In genomic region chr14:35394326-35394725, GRCh38 we compare ENCODE assay signal across 20 cellular contexts. TPM values are rescaled to one million over a fixed set of nuclear protein-coding genes. Genes with fewer than 3 reads are reported as not detected.
DNase-seq lines count a peak whose midpoint lies in the region; ATAC-seq and TF ChIP-seq lines count a peak whose summit lies in the region.
"Had no signal": no experiment of that assay in that cellular context is flagged by ENCODE, and none has a peak within 500 bp of the region (broad histone marks: within the 10 kb centered on the region; RNA-seq: fewer than 3 reads in every experiment).

No MANE protein-coding gene starts in this region.

- in situ Hi-C loops in IMR-90 (cut with MboI; ENCODE audit: low sequenced_read_pairs) = no loop called here

- no peak overlapping the region for H2AK5ac ChIP-seq in IMR-90 (ENCODE audit: low read depth, low read length)

- H3K36me3 Mint-ChIP-seq in type B pancreatic cell = peaks cover 3% of the 10 kb centered on the region

- peak overlapping the region; percentile 4; the same call in 1 of the 2 replicates for H3K14ac ChIP-seq in IMR-90 (replicated peaks; ENCODE audit: low read depth, low read length)

- 0 out of 4 replicates have a peak overlapping the region, but pooled peaks of 1 of the 2 experiments have one; percentile 31 for H4K8ac ChIP-seq in IMR-90 (ENCODE audit: low read depth in 2 of 2, low read length in 2 of 2)

- POLR2A ChIA-PET in IMR-90 (lab: Charles Lee; ENCODE audit: unreplicated experiment) = interaction anchor here (1.4 kb wide), 1 partner anchor 8 kb away, joined by 4 read pairs; no protein-coding TSS in a partner anchor

- H3K27me3 Mint-ChIP-seq in type B pancreatic cell = no peaks in the 10 kb centered on the region
- H3K27me3 Mint-ChIP-seq: CD8-positive, alpha-beta memory T cell had no signal

- peak overlapping the region; percentile 61 for H3K18ac ChIP-seq in IMR-90 (ENCODE audit: low read depth, low read length)

- no peaks in the 10 kb centered on the region for H3K79me1 ChIP-seq in IMR-90 (ENCODE audit: low read depth in 1 of 2, low read length in 2 of 2)

- peak overlapping the region; percentile 44 for H2BK20ac ChIP-seq in IMR-90 (ENCODE audit: low read depth, low read length)

- CTCF ChIA-PET in IMR-90 (lab: Yijun Ruan, JAX) = no interaction called here

- peak overlapping the region; percentile 17; the same call in 2 of the 3 replicates for H2BK15ac ChIP-seq in IMR-90 (ENCODE audit: low read depth, low read length)

- H3K27me3 ChIP-seq in left ventricle myocardium inferior (ENCODE audit: low read depth) (no peaks in the 10 kb centered on the region), IMR-90 (ENCODE audit: control insufficient read depth, insufficient read depth, low read length) (no peaks in the 10 kb centered on the region), gastroesophageal sphincter (no peaks in the 10 kb centered on the region)
- H3K27me3 ChIP-seq: BE2C, SJCRH30 had no signal

- H3K4me1 Mint-ChIP-seq in type B pancreatic cell (ENCODE audit: unreplicated experiment) = peaks cover 21% of the 10 kb centered on the region

- no peak overlapping the region for H3K9ac ChIP-seq in IMR-90 (ENCODE audit: low read depth, low read length)

- H2BK120ac ChIP-seq in IMR-90 (ENCODE audit: low read depth, low read length) = peak overlapping the region; percentile 35; the same call in 1 of the 2 replicates

- H3K56ac ChIP-seq in IMR-90 (ENCODE audit: extremely low read depth, insufficient read depth, low read length) = no peak overlapping the region

- H3K4me3 Mint-ChIP-seq in type B pancreatic cell = no peak overlapping the region
- H3K4me3 Mint-ChIP-seq: CD14-positive monocyte; CD8-positive, alpha-beta memory T cell had no signal

- no peaks in the 10 kb centered on the region for H4K20me1 ChIP-seq in IMR-90 (ENCODE audit: insufficient read depth, low read length)

- H3K27ac Mint-ChIP-seq in type B pancreatic cell = peak overlapping the region; percentile 44

- peaks cover 10% of the 10 kb centered on the region; the same call in 1 of the 2 replicates for H3K9me1 ChIP-seq in IMR-90 (ENCODE audit: insufficient read depth, low read length)

- BruUV-seq in IMR-90 (replicated peaks; lab: Mats Ljungman, UMichigan) = no TSS peak

- H3K4me2 ChIP-seq in IMR-90 (ENCODE audit: low read depth, low read length) = no peak overlapping the region

- TF ChIP-seq CTCF in left ventricle myocardium inferior (IDR thresholded peaks at IDR 0.05; ENCODE audit: borderline replicate concordance) (no peak), IMR-90 (conservative IDR thresholded peaks at IDR 0.05; ENCODE audit: low read depth, low read length) (no peak), gastroesophageal sphincter (IDR thresholded peaks at IDR 0.05) (no peak), type B pancreatic cell (conservative IDR thresholded peaks at IDR 0.05) (no peak)

- peak overlapping the region; percentile 60; the same call in 1 of the 2 replicates for H3K4ac ChIP-seq in IMR-90 (ENCODE audit: low read depth, low read length)

- TF ChIP-seq POLR2A in IMR-90 (IDR thresholded peaks at IDR 0.05; ENCODE audit: low read depth, low read length) (no peak), gastroesophageal sphincter (IDR thresholded peaks at IDR 0.05) (no peak)

- H2BK5ac ChIP-seq in IMR-90 (ENCODE audit: low read depth, low read length, poor library complexity, severe bottlenecking) = no peak overlapping the region

- TF ChIP-seq RAD21 in IMR-90 (IDR thresholded peaks at IDR 0.05; ENCODE audit: low read length) = no peak

- ATAC-seq in Right ventricle myocardium inferior (no peak), IMR-90 (ENCODE audit: low read depth) (no peak), gastroesophageal sphincter (no peak)

- no peak for TF ChIP-seq EP300 in gastroesophageal sphincter (IDR thresholded peaks at IDR 0.05)

- WGBS in IMR-90 (ENCODE audit: extremely low coverage in 2 of 2, insufficient read length in 1 of 2), 2 experiments = 100% methylated on average over 2 of the region's 7 CpGs; no CpG with 5 or more reads in 1 of the 2 experiments
- WGBS in gastroesophageal sphincter (ENCODE audit: low coverage in 1 of 2), 2 donors = 74 to 100% methylated on average over 1 to 5 of the region's 7 CpGs

- no peak overlapping the region for H2AK9ac ChIP-seq in IMR-90 (replicated peaks; ENCODE audit: low read depth, low read length, poor library complexity)

- H3K23ac ChIP-seq in IMR-90 (ENCODE audit: low read depth, low read length) = no peak overlapping the region

- H3K36me3 ChIP-seq in left ventricle myocardium inferior = no peaks in the 10 kb centered on the region
- H3K36me3 ChIP-seq in IMR-90 (ENCODE audit: control insufficient read depth, insufficient read depth, low read length) = no peaks in the 10 kb centered on the region
- peaks cover 0 to 16% of the 10 kb centered on the region in 2 donors for H3K36me3 ChIP-seq in gastroesophageal sphincter
- H3K36me3 ChIP-seq: SJCRH30 had no signal

- peak overlapping the region; percentile 24 for H2AFZ ChIP-seq in IMR-90 (replicated peaks; ENCODE audit: low read length, poor library complexity)

- peak overlapping the region; percentile 70 for H4K91ac ChIP-seq in IMR-90 (ENCODE audit: insufficient read depth, low read depth, low read length)

- H3K27ac ChIP-seq in left ventricle myocardium inferior (replicated peaks) (peak overlapping the region; percentile 47), IMR-90 (ENCODE audit: insufficient read depth, low read length) (no peak overlapping the region), gastroesophageal sphincter (peak overlapping the region in 3 of 4 donors; percentile 54 to 70 (median 61))
- H3K27ac ChIP-seq: SJCRH30 had no signal

- H4K5ac ChIP-seq in IMR-90 (ENCODE audit: low read depth, low read length) = peak overlapping the region; percentile 8; the same call in 1 of the 2 replicates

- intact Hi-C loops in left ventricle myocardium inferior (cut with micrococcal nuclease) (no loop called here), Right ventricle myocardium inferior (cut with DNase I) (no loop called here), IMR-90 (cut with micrococcal nuclease) (no loop called here)

- dilution Hi-C loops in IMR-90 (cut with HindIII; ENCODE audit: low sequenced_read_pairs, unreplicated experiment) = no loop called here

- no peak overlapping the region for H3K4me3 ChIP-seq in left ventricle myocardium inferior
- H3K4me3 ChIP-seq in IMR-90 (ENCODE audit: insufficient read depth, low read depth, low read length) = no peak overlapping the region
- H3K4me3 ChIP-seq in gastroesophageal sphincter = no peak overlapping the region
- H3K4me3 ChIP-seq: SJCRH30 had no signal

- H3K4me1 ChIP-seq in left ventricle myocardium inferior (peaks cover 38% of the 10 kb centered on the region), IMR-90 (ENCODE audit: control insufficient read depth, insufficient read depth, low read length) (peaks cover 9% of the 10 kb centered on the region), gastroesophageal sphincter (peaks cover 0 to 46% (median 16%) of the 10 kb centered on the region in 3 donors)
- H3K4me1 ChIP-seq: SJCRH30 had no signal

- H3K9me3 Mint-ChIP-seq in type B pancreatic cell = no peaks in the 10 kb centered on the region
- H3K9me3 Mint-ChIP-seq: CD8-positive, alpha-beta memory T cell had no signal

- DNase-seq in left ventricle myocardium inferior = peak; percentile 4
- no peak for DNase-seq in Right ventricle myocardium inferior (ENCODE audit: missing footprints)
- no peak for DNase-seq in IMR-90
- no peak for DNase-seq in type B pancreatic cell (ENCODE audit: extremely low spot score, unreplicated experiment)
- no peak for DNase-seq in pons (ENCODE audit: low spot score)
- DNase-seq in NAMALWA (ENCODE audit: low spot score) = no peak
- DNase-seq: ACHN; BE2C; CD8-positive, alpha-beta memory T cell; DND-41; HCEC 1CT; NCI-H1105; NCI-H1436 treated with DMSO at 0.1 percent for 48 hours; NCI-H1930; NCI-H2107; NCI-H524 treated with DMSO at 0.1 percent for 48 hours; NCI-H774; SJCRH30 had no signal

- no peaks in the 10 kb centered on the region for H3K9me3 ChIP-seq in left ventricle myocardium inferior (replicated peaks)
- H3K9me3 ChIP-seq in IMR-90 (ENCODE audit: control insufficient read depth, insufficient read depth, low read length) = no peaks in the 10 kb centered on the region
- no peaks in the 10 kb centered on the region for H3K9me3 ChIP-seq in gastroesophageal sphincter
- H3K9me3 ChIP-seq: BE2C, SJCRH30 had no signal

TF ChIP-seq in IMR-90, 13 proteins besides CTCF, POLR2A, EP300 and RAD21:
- TF ChIP-seq MXI1 (IDR thresholded peaks at IDR 0.05; ENCODE audit: borderline replicate concordance, low read depth, low read length) (no peak), CHD1 (IDR thresholded peaks at IDR 0.05; ENCODE audit: low read depth, low read length) (no peak), MAFK (IDR thresholded peaks at IDR 0.05; ENCODE audit: low read depth, low read length) (no peak), CEBPB (IDR thresholded peaks at IDR 0.05; ENCODE audit: low read depth, low read length) (no peak), RFX5 (IDR thresholded peaks at IDR 0.05; ENCODE audit: low read depth, low read length) (no peak), FOS (IDR thresholded peaks at IDR 0.05; ENCODE audit: low read depth, low read length) (no peak)
- TF ChIP-seq, protein P1, sequence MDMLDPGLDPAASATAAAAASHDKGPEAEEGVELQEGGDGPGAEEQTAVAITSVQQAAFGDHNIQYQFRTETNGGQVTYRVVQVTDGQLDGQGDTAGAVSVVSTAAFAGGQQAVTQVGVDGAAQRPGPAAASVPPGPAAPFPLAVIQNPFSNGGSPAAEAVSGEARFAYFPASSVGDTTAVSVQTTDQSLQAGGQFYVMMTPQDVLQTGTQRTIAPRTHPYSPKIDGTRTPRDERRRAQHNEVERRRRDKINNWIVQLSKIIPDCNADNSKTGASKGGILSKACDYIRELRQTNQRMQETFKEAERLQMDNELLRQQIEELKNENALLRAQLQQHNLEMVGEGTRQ (IDR thresholded peaks at IDR 0.05; ENCODE audit: low read depth, low read length) = no peak
- TF ChIP-seq, protein P2, sequence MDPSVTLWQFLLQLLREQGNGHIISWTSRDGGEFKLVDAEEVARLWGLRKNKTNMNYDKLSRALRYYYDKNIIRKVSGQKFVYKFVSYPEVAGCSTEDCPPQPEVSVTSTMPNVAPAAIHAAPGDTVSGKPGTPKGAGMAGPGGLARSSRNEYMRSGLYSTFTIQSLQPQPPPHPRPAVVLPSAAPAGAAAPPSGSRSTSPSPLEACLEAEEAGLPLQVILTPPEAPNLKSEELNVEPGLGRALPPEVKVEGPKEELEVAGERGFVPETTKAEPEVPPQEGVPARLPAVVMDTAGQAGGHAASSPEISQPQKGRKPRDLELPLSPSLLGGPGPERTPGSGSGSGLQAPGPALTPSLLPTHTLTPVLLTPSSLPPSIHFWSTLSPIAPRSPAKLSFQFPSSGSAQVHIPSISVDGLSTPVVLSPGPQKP (IDR thresholded peaks at IDR 0.05; ENCODE audit: borderline replicate concordance, low read depth, low read length) = no peak

RNA-seq across cellular contexts. Expression of gene NFKBIA, which starts 10.2 kb away (rescaled TPM):
- 78.0 TPM for total RNA-seq in left ventricle myocardium inferior
- total RNA-seq in Right ventricle myocardium inferior = 83.0 TPM
- total RNA-seq in IMR-90 (2012; rRNA removed) = 97.1 and 102 TPM in 2 replicates
- 71.1 and 76.5 TPM in 2 replicates for polyA plus RNA-seq in IMR-90 (2012; rRNA removed)
- polyA plus RNA-seq in IMR-90 (2012; cell fraction: cytosol; rRNA removed) = 88.2 and 125 TPM in 2 replicates
- 272 and 345 TPM in 2 replicates for polyA plus RNA-seq in IMR-90 (2012; cell fraction: nucleus; rRNA removed; ENCODE audit: low replicate concordance)
- 100 to 1,000 TPM; 285 to 493 (median 341) TPM for total RNA-seq in gastroesophageal sphincter
- total RNA-seq in type B pancreatic cell (ENCODE audit: low replicate concordance) = 63.4 and 132 TPM in 2 replicates
